ENCODE assay signal across 1 cellular context in the genomic region with DNA sequence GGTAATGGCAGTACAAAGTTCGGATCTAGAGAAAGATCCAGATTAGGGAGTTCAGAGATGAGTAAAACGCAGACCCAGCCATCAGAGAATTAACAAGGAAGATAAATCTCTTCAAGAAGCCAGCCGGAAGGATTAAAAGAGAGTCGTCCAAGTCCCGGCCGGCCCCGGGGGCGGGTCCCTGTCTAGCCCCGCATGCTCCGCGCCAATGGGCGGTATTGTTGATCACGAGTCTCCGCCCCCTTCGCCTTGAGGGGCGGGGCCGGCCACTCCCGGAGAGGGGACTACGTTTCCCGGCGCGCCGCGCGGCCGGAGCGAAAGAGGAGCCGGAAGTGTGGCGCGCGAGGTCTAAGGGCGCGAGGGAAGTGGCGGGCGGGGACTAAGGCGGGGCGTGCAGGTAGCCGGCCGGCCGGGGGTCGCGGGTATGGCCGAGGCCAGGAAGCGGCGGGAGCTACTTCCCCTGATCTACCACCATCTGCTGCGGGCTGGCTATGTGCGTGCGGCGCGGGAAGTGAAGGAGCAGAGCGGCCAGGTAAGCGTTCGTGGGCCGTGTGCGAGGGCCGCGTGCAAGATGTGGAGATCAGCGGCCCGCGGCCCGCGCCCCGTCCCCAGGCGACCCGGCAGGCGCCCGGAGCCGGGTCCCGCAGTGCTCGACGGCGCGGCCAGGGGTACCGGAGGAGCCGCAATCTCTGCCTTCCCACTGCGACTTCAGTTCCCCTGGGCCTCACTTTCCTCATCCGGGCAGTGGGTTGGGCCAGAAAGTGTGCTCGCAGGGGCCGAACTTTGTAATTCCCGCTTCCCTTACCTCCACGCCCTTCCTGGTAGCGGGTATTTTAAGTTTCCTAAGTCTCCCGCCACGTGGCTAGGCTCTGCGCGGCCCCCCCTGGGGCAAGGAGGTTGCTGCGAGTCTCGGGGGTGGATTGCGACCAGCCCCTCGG.
TF ChIP-seq lines count a peak whose summit lies in the region.

TSS of gene TCOF1 (plus strand) at position 372 of the 935 bp plus-strand sequence. CDS start at position 422, 50 bp downstream.

TF ChIP-seq in K562, 482 proteins besides CTCF, POLR2A, EP300 and RAD21 (continued from another document and continues in another):
- 0 out of 2 replicates have a peak, but pooled peaks have one; percentile 29 for TF ChIP-seq MGA (IDR thresholded peaks at IDR 0.05)
- no peak for TF ChIP-seq ZNF324 (CRISPR knock-in tag; IDR thresholded peaks at IDR 0.05)
- TF ChIP-seq PCBP1 (IDR thresholded peaks at IDR 0.05; ENCODE audit: low read depth, low read length, poor library complexity, severe bottlenecking) = peak; percentile 34
- TF ChIP-seq POLR2G (IDR thresholded peaks at IDR 0.05; ENCODE audit: low read depth, low read length) = peak; percentile 89
- peak; percentile 21; the same call in 1 of the 2 replicates for TF ChIP-seq MTA3 (IDR thresholded peaks at IDR 0.05; ENCODE audit: borderline replicate concordance)
- TF ChIP-seq, protein P1, sequence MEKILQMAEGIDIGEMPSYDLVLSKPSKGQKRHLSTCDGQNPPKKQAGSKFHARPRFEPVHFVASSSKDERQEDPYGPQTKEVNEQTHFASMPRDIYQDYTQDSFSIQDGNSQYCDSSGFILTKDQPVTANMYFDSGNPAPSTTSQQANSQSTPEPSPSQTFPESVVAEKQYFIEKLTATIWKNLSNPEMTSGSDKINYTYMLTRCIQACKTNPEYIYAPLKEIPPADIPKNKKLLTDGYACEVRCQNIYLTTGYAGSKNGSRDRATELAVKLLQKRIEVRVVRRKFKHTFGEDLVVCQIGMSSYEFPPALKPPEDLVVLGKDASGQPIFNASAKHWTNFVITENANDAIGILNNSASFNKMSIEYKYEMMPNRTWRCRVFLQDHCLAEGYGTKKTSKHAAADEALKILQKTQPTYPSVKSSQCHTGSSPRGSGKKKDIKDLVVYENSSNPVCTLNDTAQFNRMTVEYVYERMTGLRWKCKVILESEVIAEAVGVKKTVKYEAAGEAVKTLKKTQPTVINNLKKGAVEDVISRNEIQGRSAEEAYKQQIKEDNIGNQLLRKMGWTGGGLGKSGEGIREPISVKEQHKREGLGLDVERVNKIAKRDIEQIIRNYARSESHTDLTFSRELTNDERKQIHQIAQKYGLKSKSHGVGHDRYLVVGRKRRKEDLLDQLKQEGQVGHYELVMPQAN (IDR thresholded peaks at IDR 0.05; ENCODE audit: borderline replicate concordance) = peak; percentile 60; the same call in 1 of the 2 replicates
- TF ChIP-seq ZBTB7A (IDR thresholded peaks at IDR 0.05; ENCODE audit: borderline replicate concordance, control insufficient read depth, low read depth, low read length) = peak; percentile 95
- TF ChIP-seq ZNF77 (CRISPR knock-in tag; IDR thresholded peaks at IDR 0.05) = no peak
- peak; percentile 47; the same call in 1 of the 2 replicates for TF ChIP-seq CTBP1 (IDR thresholded peaks at IDR 0.05; ENCODE audit: borderline replicate concordance)
- TF ChIP-seq MAFF (IDR thresholded peaks at IDR 0.05; ENCODE audit: low read length) = no peak
- no peak for TF ChIP-seq ZNF57 (CRISPR knock-in tag; IDR thresholded peaks at IDR 0.05)
- TF ChIP-seq ZNF586 (CRISPR knock-in tag; conservative IDR thresholded peaks at IDR 0.05) = no peak
- TF ChIP-seq IFI16 (CRISPR knock-in tag; IDR thresholded peaks at IDR 0.05) = no peak
- TF ChIP-seq CBFB (CRISPR knock-in tag; IDR thresholded peaks at IDR 0.05) = no peak
- no peak; a peak in 1 of 4 replicates for TF ChIP-seq SRF (CRISPR knock-in tag; IDR thresholded peaks at IDR 0.05)
- TF ChIP-seq SNAPC5 (CRISPR knock-in tag; IDR thresholded peaks at IDR 0.05) = no peak
- TF ChIP-seq JUN (IDR thresholded peaks at IDR 0.05; ENCODE audit: borderline replicate concordance, low read depth, low read length) = no peak
- peak; percentile 60; the same call in 1 of the 2 replicates for TF ChIP-seq JUN (CRISPR knock-in tag; IDR thresholded peaks at IDR 0.05; ENCODE audit: borderline replicate concordance)
- peak; percentile 57; the same call in 1 of the 2 replicates for TF ChIP-seq CREB3L1 (IDR thresholded peaks at IDR 0.05; ENCODE audit: borderline replicate concordance, low read depth)
- 0 out of 2 replicates have a peak, but pooled peaks have one; percentile 36 for TF ChIP-seq SIN3B (IDR thresholded peaks at IDR 0.05; ENCODE audit: low read depth)
- no peak for TF ChIP-seq BCOR (IDR thresholded peaks at IDR 0.05)
- TF ChIP-seq ZNF184 (CRISPR knock-in tag; IDR thresholded peaks at IDR 0.05) = no peak
- TF ChIP-seq SREBF1 (IDR thresholded peaks at IDR 0.05; ENCODE audit: borderline replicate concordance, low read depth, low read length) = peak; percentile 60; the same call in 1 of the 2 replicates
- TF ChIP-seq MYC (IDR thresholded peaks at IDR 0.05; ENCODE audit: low read depth, low read length) = peak; percentile 72
- TF ChIP-seq MYC (CRISPR knock-in tag; IDR thresholded peaks at IDR 0.05; ENCODE audit: borderline replicate concordance, low read depth) = peak; percentile 70; the same call in 1 of the 2 replicates
- TF ChIP-seq, protein P2, sequence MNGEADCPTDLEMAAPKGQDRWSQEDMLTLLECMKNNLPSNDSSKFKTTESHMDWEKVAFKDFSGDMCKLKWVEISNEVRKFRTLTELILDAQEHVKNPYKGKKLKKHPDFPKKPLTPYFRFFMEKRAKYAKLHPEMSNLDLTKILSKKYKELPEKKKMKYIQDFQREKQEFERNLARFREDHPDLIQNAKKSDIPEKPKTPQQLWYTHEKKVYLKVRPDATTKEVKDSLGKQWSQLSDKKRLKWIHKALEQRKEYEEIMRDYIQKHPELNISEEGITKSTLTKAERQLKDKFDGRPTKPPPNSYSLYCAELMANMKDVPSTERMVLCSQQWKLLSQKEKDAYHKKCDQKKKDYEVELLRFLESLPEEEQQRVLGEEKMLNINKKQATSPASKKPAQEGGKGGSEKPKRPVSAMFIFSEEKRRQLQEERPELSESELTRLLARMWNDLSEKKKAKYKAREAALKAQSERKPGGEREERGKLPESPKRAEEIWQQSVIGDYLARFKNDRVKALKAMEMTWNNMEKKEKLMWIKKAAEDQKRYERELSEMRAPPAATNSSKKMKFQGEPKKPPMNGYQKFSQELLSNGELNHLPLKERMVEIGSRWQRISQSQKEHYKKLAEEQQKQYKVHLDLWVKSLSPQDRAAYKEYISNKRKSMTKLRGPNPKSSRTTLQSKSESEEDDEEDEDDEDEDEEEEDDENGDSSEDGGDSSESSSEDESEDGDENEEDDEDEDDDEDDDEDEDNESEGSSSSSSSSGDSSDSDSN (IDR thresholded peaks at IDR 0.05; ENCODE audit: borderline replicate concordance in 1 of 2, low read depth in 2 of 2, low read length in 2 of 2) = 0 out of 4 replicates have a peak, but pooled peaks of 1 of the 2 experiments have one; percentile 23
- TF ChIP-seq GATAD2A (IDR thresholded peaks at IDR 0.05) = 0 out of 2 replicates have a peak, but pooled peaks have one; percentile 27
- TF ChIP-seq CREB1 (IDR thresholded peaks at IDR 0.05) = peak; percentile 40
- peak; percentile 74 for TF ChIP-seq CREB1 (CRISPR knock-in tag; IDR thresholded peaks at IDR 0.05)
- peak; percentile 96 for TF ChIP-seq GABPA (tag; conservative IDR thresholded peaks at IDR 0.05; ENCODE audit: low read depth)
- peak; percentile 61 to 66; a peak in 3 of 4 replicates for TF ChIP-seq SIX5 (IDR thresholded peaks at IDR 0.05; ENCODE audit: borderline replicate concordance in 1 of 2, insufficient read depth in 1 of 2, low read depth in 1 of 2, low read length in 2 of 2)
- TF ChIP-seq U2AF1 (optimal IDR thresholded peaks at IDR 0.05; ENCODE audit: low read depth, low read length) = peak; percentile 87
- no peak for TF ChIP-seq EZH2 (IDR thresholded peaks at IDR 0.05; ENCODE audit: borderline replicate concordance, low read depth, low read length)
- no peak for TF ChIP-seq MCM7 (IDR thresholded peaks at IDR 0.05)
- TF ChIP-seq ZBTB43 (CRISPR knock-in tag; IDR thresholded peaks at IDR 0.05) = no peak
- TF ChIP-seq PRMT5 (CRISPR knock-in tag; IDR thresholded peaks at IDR 0.05) = no peak
- 0 out of 2 replicates have a peak, but pooled peaks have one; percentile 30 for TF ChIP-seq STAG1 (CRISPR knock-in tag; IDR thresholded peaks at IDR 0.05; ENCODE audit: borderline replicate concordance)
